ENCODE assay signal across 22 cellular contexts in the genomic region with DNA sequence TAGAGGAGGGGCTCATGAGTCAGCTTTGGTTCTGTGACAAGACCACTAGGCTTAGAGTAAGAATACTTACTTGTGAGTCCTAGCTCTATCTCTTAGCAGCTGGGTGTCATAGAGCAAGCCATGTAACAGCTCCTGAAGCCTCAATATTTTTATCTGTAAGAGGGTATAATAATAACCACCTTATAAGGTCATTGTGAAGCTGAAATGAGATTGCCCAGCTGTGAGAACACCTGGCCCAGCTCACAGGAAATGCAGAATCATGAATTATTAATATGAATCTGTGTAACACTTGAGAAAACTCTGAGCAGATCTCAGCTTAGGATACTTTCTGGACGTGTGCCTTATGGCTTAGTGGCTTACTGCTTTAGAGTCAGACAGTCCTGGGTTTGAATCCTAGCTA. TPM values are rescaled to one million over a fixed set of nuclear protein-coding genes. Genes with fewer than 3 reads are reported as not detected.
DNase-seq lines count a peak whose midpoint lies in the region; ATAC-seq and TF ChIP-seq lines count a peak whose summit lies in the region.
"Had no signal": no experiment of that assay in that cellular context is flagged by ENCODE, and none has a peak within 500 bp of the region (broad histone marks: within the 10 kb centered on the region; RNA-seq: fewer than 3 reads in every experiment).

No MANE protein-coding gene starts in this region.

- H3K27me3 ChIP-seq in left ventricle myocardium inferior (ENCODE audit: low read depth) (no peaks in the 10 kb centered on the region), right atrium auricular region (no peaks in the 10 kb centered on the region), ascending aorta (no peaks in the 10 kb centered on the region), mesenchymal stem cell (ENCODE audit: control insufficient read depth in 1 of 2, insufficient read depth in 1 of 2, low read length in 2 of 2) (no peaks in the 10 kb centered on the region), tibial nerve (no peaks in the 10 kb centered on the region)
- H3K27me3 ChIP-seq: cardiac muscle cell had no signal

- no peaks in the 10 kb centered on the region for H3K9me3 ChIP-seq in left ventricle myocardium inferior (replicated peaks)
- no peaks in the 10 kb centered on the region for H3K9me3 ChIP-seq in right atrium auricular region
- no peaks in the 10 kb centered on the region for H3K9me3 ChIP-seq in ascending aorta
- no peaks in the 10 kb centered on the region for H3K9me3 ChIP-seq in mesenchymal stem cell (ENCODE audit: control insufficient read depth, low read length)
- H3K9me3 ChIP-seq in tibial nerve = no peaks in the 10 kb centered on the region

- in situ Hi-C loops in G401 (cut with HindIII; ENCODE audit: low sequenced_read_pairs) = no loop called here

- intact Hi-C loops in left ventricle myocardium inferior (cut with micrococcal nuclease) (no loop called here), ascending aorta (cut with DNase I) (loop anchor here (5.0 to 10.0 kb wide), 2 partner anchors 36 to 186 kb away; no protein-coding TSS in a partner anchor)

- peaks cover 9% of the 10 kb centered on the region for H3K79me1 ChIP-seq in mesenchymal stem cell (replicated peaks; ENCODE audit: low read length, poor library complexity, severe bottlenecking)

- no peak overlapping the region for H3K4me3 ChIP-seq in left ventricle myocardium inferior
- H3K4me3 ChIP-seq in right atrium auricular region = no peak overlapping the region
- no peak overlapping the region for H3K4me3 ChIP-seq in ascending aorta
- no peak overlapping the region for H3K4me3 ChIP-seq in mesenchymal stem cell (ENCODE audit: insufficient read depth in 1 of 2, low read depth in 1 of 2, low read length in 2 of 2)
- H3K4me3 ChIP-seq in tibial nerve = no peak overlapping the region
- H3K4me3 ChIP-seq: cardiac muscle cell, K562 had no signal

- no peak overlapping the region for H4K8ac ChIP-seq in mesenchymal stem cell (ENCODE audit: low read length)

- no peaks in the 10 kb centered on the region for H3K36me3 ChIP-seq in left ventricle myocardium inferior
- no peaks in the 10 kb centered on the region for H3K36me3 ChIP-seq in right atrium auricular region
- no peaks in the 10 kb centered on the region for H3K36me3 ChIP-seq in ascending aorta
- no peaks in the 10 kb centered on the region for H3K36me3 ChIP-seq in mesenchymal stem cell (ENCODE audit: control insufficient read depth in 1 of 2, insufficient read depth in 2 of 2, low read depth in 1 of 2, low read length in 2 of 2)
- peaks cover 0 to under 1% (median 0%) of the 10 kb centered on the region in 3 donors for H3K36me3 ChIP-seq in tibial nerve
- H3K36me3 ChIP-seq: cardiac muscle cell had no signal

- 59% methylated on average over 1 of the region's 1 CpG for WGBS in mesenchymal stem cell
- 38 to 46% methylated on average over 1 of the region's 1 CpG for WGBS in tibial nerve, 2 donors

- no peak overlapping the region for H2BK12ac ChIP-seq in mesenchymal stem cell (ENCODE audit: low read length in 2 of 2)

- no peak overlapping the region for H2BK120ac ChIP-seq in mesenchymal stem cell (ENCODE audit: low read depth, low read length)

- no peak for TF ChIP-seq CTCF in left ventricle myocardium inferior (IDR thresholded peaks at IDR 0.05; ENCODE audit: borderline replicate concordance)
- no peak for TF ChIP-seq CTCF in right atrium auricular region (IDR thresholded peaks at IDR 0.05)
- no peak for TF ChIP-seq CTCF in ascending aorta (IDR thresholded peaks at IDR 0.05)
- no peak for TF ChIP-seq CTCF in tibial nerve (IDR thresholded peaks at IDR 0.05)

- no peak overlapping the region for H3K14ac ChIP-seq in mesenchymal stem cell (ENCODE audit: low read length in 2 of 2)

- H2AFZ ChIP-seq in mesenchymal stem cell (ENCODE audit: low read depth, low read length) = no peak overlapping the region

- H2AK5ac ChIP-seq in mesenchymal stem cell (ENCODE audit: low read length, severe bottlenecking) = no peak overlapping the region

- ATAC-seq in GM18505 (IDR thresholded peaks at IDR 0.05; ENCODE audit: unreplicated experiment) = no peak
- ATAC-seq: HCT116; K562; stimulated activated effector memory CD8-positive, alpha-beta T cell treated with anti-CD3 and anti-CD28 coated beads, Interleukin-12 subunit alpha, Interleukin-12 subunit beta, amount 100 ng/mL, for 72 hours had no signal

- H2BK15ac ChIP-seq in mesenchymal stem cell (ENCODE audit: low read depth, poor library complexity, severe bottlenecking) = no peak overlapping the region

- no peak for TF ChIP-seq POLR2A in tibial nerve (IDR thresholded peaks at IDR 0.05)
- TF ChIP-seq POLR2A in GM18505 (IDR thresholded peaks at IDR 0.05; ENCODE audit: borderline replicate concordance, extremely low read depth, insufficient read depth, insufficient read length) = no peak

- no peak for TF ChIP-seq EP300 in tibial nerve (IDR thresholded peaks at IDR 0.05)

- no peak overlapping the region for H4K91ac ChIP-seq in mesenchymal stem cell (ENCODE audit: low read length)

- no peak overlapping the region for H3K4me2 ChIP-seq in mesenchymal stem cell (ENCODE audit: low read length, poor library complexity, severe bottlenecking)

- H3K23ac ChIP-seq in mesenchymal stem cell (ENCODE audit: low read length in 2 of 2) = no peak overlapping the region

- no peak overlapping the region for H3K18ac ChIP-seq in mesenchymal stem cell (ENCODE audit: low read depth in 1 of 2, low read length in 2 of 2)

- H2BK5ac ChIP-seq in mesenchymal stem cell (ENCODE audit: low read depth, low read length, poor library complexity, severe bottlenecking) = no peak overlapping the region

- H3K4me1 ChIP-seq in left ventricle myocardium inferior = peaks cover 87% of the 10 kb centered on the region
- H3K4me1 ChIP-seq in right atrium auricular region = peaks cover 0 to 68% of the 10 kb centered on the region in 2 donors
- peaks cover 19 to 61% of the 10 kb centered on the region in 2 donors for H3K4me1 ChIP-seq in ascending aorta
- H3K4me1 ChIP-seq in mesenchymal stem cell (ENCODE audit: control insufficient read depth, insufficient read depth, low read depth, low read length) = peaks cover 22% of the 10 kb centered on the region
- peaks cover 0 to 99% (median 51%) of the 10 kb centered on the region in 4 donors for H3K4me1 ChIP-seq in tibial nerve

- no peak overlapping the region for H3K9ac ChIP-seq in mesenchymal stem cell (ENCODE audit: low read length)

- no peak for DNase-seq in left ventricle myocardium inferior
- DNase-seq in right atrium auricular region (ENCODE audit: low spot score) = no peak
- DNase-seq in ascending aorta (ENCODE audit: low spot score in 2 of 2) = no peak
- peak; percentile 50 for DNase-seq in mesenchymal stem cell
- no peak for DNase-seq in tibial nerve (ENCODE audit: low spot score in 2 of 2)
- no peak for DNase-seq in activated gamma-delta T cell (lab: John Stamatoyannopoulos, UW)
- no peak for DNase-seq in G401 (ENCODE audit: low spot score)
- DNase-seq: ACHN; activated CD4-positive, alpha-beta T cell treated with anti-CD3 and anti-CD28 coated beads for 48 hours; activated naive CD4-positive, alpha-beta T cell treated with anti-CD3 and anti-CD28 coated beads, Interleukin-2, amount 50 U/mL, for 16 hours; amygdala; DND-41; NCI-H1417 treated with DMSO at 0.1 percent for 48 hours; NCI-H526; stimulated activated CD4-positive, alpha-beta T cell treated with anti-CD3 and anti-CD28 coated beads, Interleukin-1b, Interleukin-23, amount 100 ng/mL, for 48 hours had no signal

- H3K4ac ChIP-seq in mesenchymal stem cell (ENCODE audit: low read depth in 1 of 2, low read length in 2 of 2) = no peak overlapping the region

- peak overlapping the region; percentile 69 for H3K27ac ChIP-seq in left ventricle myocardium inferior (replicated peaks)
- H3K27ac ChIP-seq in right atrium auricular region = no peak overlapping the region
- H3K27ac ChIP-seq in ascending aorta = peak overlapping the region; percentile 61 to 68
- H3K27ac ChIP-seq in mesenchymal stem cell (ENCODE audit: low read length, poor library complexity, severe bottlenecking) = no peak overlapping the region
- peak overlapping the region in 3 of 4 donors; percentile 29 to 79 (median 78) for H3K27ac ChIP-seq in tibial nerve
- H3K27ac ChIP-seq: cardiac muscle cell, VCaP had no signal

RNA-seq across cellular contexts. Expression of a gene that starts 58.7 kb away (rescaled TPM):
- total RNA-seq in left ventricle myocardium inferior (19.1 TPM), right atrium auricular region (1 to 10 TPM; 8.3 to 9.7 TPM), ascending aorta (44.0 TPM), tibial nerve (100 to 1,000 TPM in 1 of 4 donors, 10 to 100 TPM in 3; 73.9 to 133 (median 93.3) TPM)
- 36.4 TPM for polyA plus RNA-seq in mesenchymal stem cell (2013, experiment 1 of 2)
- polyA plus RNA-seq in mesenchymal stem cell (2013, experiment 2 of 2) = 35.2 TPM
- total RNA-seq in G401 (2014; rRNA removed; shearing (Covaris generic)) = under 0.01 and 1.1 TPM in 2 replicates
- total RNA-seq: MCF 10A had no signal

Comparison
In these comparisons a context has a peak if more than half of its experiments do, and no peak if none do; other contexts are left out.
1. H3K27ac ChIP-seq: peak in left ventricle myocardium inferior (single experiment), ascending aorta (2 of 2) and tibial nerve (3 of 4); none in right atrium auricular region (0 of 2) and mesenchymal stem cell (single experiment).